In genomic region chr1:150561830-150562367, GRCh38 we compare ENCODE assay signal across 8 cellular contexts. TPM values are rescaled to one million over a fixed set of nuclear protein-coding genes. Genes with fewer than 3 reads are reported as not detected.
DNase-seq lines count a peak whose midpoint lies in the region; TF ChIP-seq lines count a peak whose summit lies in the region.

No MANE protein-coding gene starts in this region.

- H3K9me3 ChIP-seq in KOPT-K1 (ENCODE audit: insufficient read depth, low read length, poor library complexity, severe bottlenecking) (no peaks in the 10 kb centered on the region), testis (no peaks in the 10 kb centered on the region)

- TF ChIP-seq CTCF in GM20000 (IDR thresholded peaks at IDR 0.05; ENCODE audit: extremely low read depth, missing control alignments) (no peak), testis (IDR thresholded peaks at IDR 0.05) (no peak)

- H3K4me3 ChIP-seq in testis: peak overlapping the region; percentile 27 to 59

- H3K4me3 Mint-ChIP-seq in activated naive CD4-positive, alpha-beta T cell treated with anti-CD3 and anti-CD28 coated beads, Interleukin-2, amount 50 U/mL, for 24 hours: peak overlapping the region; percentile 89

- H3K36me3 ChIP-seq in KOPT-K1 (ENCODE audit: insufficient read depth, low read length): no peaks in the 10 kb centered on the region
- no peaks in the 10 kb centered on the region for H3K36me3 ChIP-seq in testis (ENCODE audit: low read depth, missing control alignments)

- intact Hi-C loops in testis (cut with DNase I; ENCODE audit: low total_unique reads): loop anchor here (5.0 kb wide), 1 partner anchor 60 kb away; no protein-coding TSS in a partner anchor

- H3K36me3 Mint-ChIP-seq in activated naive CD4-positive, alpha-beta T cell treated with anti-CD3 and anti-CD28 coated beads, Interleukin-2, amount 50 U/mL, for 24 hours: no peaks in the 10 kb centered on the region

- H3K27me3 Mint-ChIP-seq in activated naive CD4-positive, alpha-beta T cell treated with anti-CD3 and anti-CD28 coated beads, Interleukin-2, amount 50 U/mL, for 24 hours: no peaks in the 10 kb centered on the region

- H3K27ac Mint-ChIP-seq in activated naive CD4-positive, alpha-beta T cell treated with anti-CD3 and anti-CD28 coated beads, Interleukin-2, amount 50 U/mL, for 24 hours: peak overlapping the region; percentile 97

- DNase-seq in COLO668 (lab: John Stamatoyannopoulos, UW; ENCODE audit: unreplicated experiment): peak; percentile 90
- DNase-seq in GM20000 (ENCODE audit: low spot score): peak; percentile 87
- DNase-seq in SK-N-DZ (ENCODE audit: low spot score): peak; percentile 78
- DNase-seq in globus pallidus (ENCODE audit: low spot score): peak; percentile 63
- DNase-seq in occipital lobe (lab: John Stamatoyannopoulos, UW): peak; percentile 65
- peak; percentile 93 for DNase-seq in testis

- no peaks in the 10 kb centered on the region for H3K9me3 Mint-ChIP-seq in activated naive CD4-positive, alpha-beta T cell treated with anti-CD3 and anti-CD28 coated beads, Interleukin-2, amount 50 U/mL, for 24 hours

- 0 to 1% methylated on average over 14 to 20 of the region's 20 CpGs for WGBS in testis, 2 donors

- no peak for TF ChIP-seq POLR2A in testis (IDR thresholded peaks at IDR 0.05)

- H3K27me3 ChIP-seq in testis: no peaks in the 10 kb centered on the region

- peaks cover 70% of the 10 kb centered on the region for H3K4me1 ChIP-seq in testis

- peaks cover 58% of the 10 kb centered on the region for H3K4me1 Mint-ChIP-seq in activated naive CD4-positive, alpha-beta T cell treated with anti-CD3 and anti-CD28 coated beads, Interleukin-2, amount 50 U/mL, for 24 hours

- peak overlapping the region; percentile 72 for H3K27ac ChIP-seq in KOPT-K1 (ENCODE audit: low read depth, low read length, poor library complexity, severe bottlenecking)
- peak overlapping the region; percentile 97 to 99 for H3K27ac ChIP-seq in testis

RNA-seq across cellular contexts. Expression of gene ADAMTSL4, which starts 12.7 kb away (rescaled TPM):
- polyA plus RNA-seq in SK-N-DZ (2014; cell fraction: cytosol; rRNA removed): 0.48 and 1.3 TPM in 2 replicates
- 2.5 and 6.9 TPM in 2 replicates for polyA plus RNA-seq in SK-N-DZ (2014; cell fraction: nucleus; rRNA removed)
- total RNA-seq in occipital lobe (0.31 TPM), testis (1 to 10 TPM; 8.9 to 10.0 TPM)
- 14.2 TPM for polyA plus RNA-seq in testis (ENCODE audit: insufficient read depth, low read depth, low replicate concordance)

RNA-seq across cellular contexts. Expression of gene MCL1, which starts 17.5 kb away (rescaled TPM):
- 109 and 112 TPM in 2 replicates for polyA plus RNA-seq in SK-N-DZ (2014; cell fraction: cytosol; rRNA removed)
- polyA plus RNA-seq in SK-N-DZ (2014; cell fraction: nucleus; rRNA removed): 116 and 145 TPM in 2 replicates
- total RNA-seq in occipital lobe (146 TPM), testis (100 to 1,000 TPM in 1 of 2 donors, 10 to 100 TPM in 1; 94.1 to 111 TPM)
- 112 TPM for polyA plus RNA-seq in testis (ENCODE audit: insufficient read depth, low read depth, low replicate concordance)

RNA-seq across cellular contexts. Expression of gene FALEC, which starts 46.3 kb away (rescaled TPM):
- polyA plus RNA-seq in SK-N-DZ (2014; cell fraction: cytosol; rRNA removed): 0.58 and 0.60 TPM in 2 replicates
- not detected in 2 replicates for polyA plus RNA-seq in SK-N-DZ (2014; cell fraction: nucleus; rRNA removed)
- total RNA-seq in occipital lobe: 1.1 TPM
- 1 to 10 TPM in 1 of 2 donors, not detected in 1; 1.3 TPM for total RNA-seq in testis
- not detected for polyA plus RNA-seq in testis (ENCODE audit: insufficient read depth, low read depth, low replicate concordance)

RNA-seq across cellular contexts. Expression of gene ECM1, which starts 54.0 kb away (rescaled TPM):
- 1.2 and 1.3 TPM in 2 replicates for polyA plus RNA-seq in SK-N-DZ (2014; cell fraction: cytosol; rRNA removed)
- 8.0 and 10.6 TPM in 2 replicates for polyA plus RNA-seq in SK-N-DZ (2014; cell fraction: nucleus; rRNA removed)
- total RNA-seq in occipital lobe: 0.94 TPM
- 1 to 10 TPM; 4.6 to 5.0 TPM for total RNA-seq in testis
- polyA plus RNA-seq in testis (ENCODE audit: insufficient read depth, low read depth, low replicate concordance): 16.9 TPM

Comparison
In these comparisons a context has a peak if more than half of its experiments do, and no peak if none do; other contexts are left out.
1. Peak in every context shown above with its lines: DNase-seq, H3K4me3 ChIP-seq and H3K27ac ChIP-seq.